ENCODE assay signal across 32 cellular contexts in the genomic region with DNA sequence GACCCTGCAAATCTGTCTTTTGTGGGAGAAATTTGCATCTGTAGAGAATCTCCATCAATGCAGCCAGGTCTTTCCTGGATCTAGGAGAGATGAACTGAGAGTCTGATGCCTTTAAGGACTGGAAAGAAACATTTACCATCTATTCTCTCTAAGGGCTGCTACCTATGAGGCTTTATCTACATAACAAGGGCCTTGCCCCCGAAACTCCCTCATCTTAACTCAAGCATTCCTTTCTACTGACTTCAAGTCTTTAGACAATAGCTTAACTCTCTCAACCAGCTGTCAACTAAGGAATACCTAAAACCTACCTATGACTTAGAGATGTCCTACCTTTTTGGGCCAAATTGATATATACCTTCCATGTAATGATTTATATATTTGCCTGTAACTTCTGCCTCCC. TPM values are rescaled to one million over a fixed set of nuclear protein-coding genes. Genes with fewer than 3 reads are reported as not detected.
"Had no signal": no experiment of that assay in that cellular context is flagged by ENCODE, and none has a peak within 500 bp of the region (broad histone marks: within the 10 kb centered on the region; RNA-seq: fewer than 3 reads in every experiment).

No MANE protein-coding gene starts in this region.

- H3K79me2 ChIP-seq: parathyroid adenoma had no signal

- H3K9me3 ChIP-seq: left ventricle myocardium inferior, lower lobe of right lung, psoas muscle, spleen, testis, tibial nerve, upper lobe of right lung, vagina had no signal

- H3K4me1 Mint-ChIP-seq: naive B cell; nephron; stimulated activated naive CD8-positive, alpha-beta T cell treated with anti-CD3 and anti-CD28 coated beads, Interleukin-15, amount 100 ng/mL, for 72 hours had no signal

- H3K27ac ChIP-seq: coronary artery, dorsolateral prefrontal cortex, heart left ventricle, left ventricle myocardium inferior, lower lobe of right lung, parathyroid adenoma, psoas muscle, spleen, testis, tibial nerve, upper lobe of right lung, vagina had no signal

- H3K36me3 ChIP-seq: heart left ventricle, left ventricle myocardium inferior, lower lobe of right lung, spleen, tibial nerve, upper lobe of right lung, vagina had no signal

- H3K4me3 Mint-ChIP-seq: memory B cell; naive B cell; nephron; stimulated activated naive B cell treated with anti-CD40 and anti-IgM and Interleukin-4, amounts not matched to agents 10 μg/mL and 1 μg/mL and 100 μg/mL, for 72 hours; stimulated activated naive CD8-positive, alpha-beta T cell treated with anti-CD3 and anti-CD28 coated beads, Interleukin-15, amount 100 ng/mL, for 72 hours had no signal

- H3K4me1 ChIP-seq: heart left ventricle, left ventricle myocardium inferior, lower lobe of right lung, parathyroid adenoma, psoas muscle, spleen, testis, tibial nerve, upper lobe of right lung, vagina had no signal

- H3K27me3 ChIP-seq: spleen, testis, tibial nerve, upper lobe of right lung, vagina had no signal

- H2AFZ ChIP-seq: parathyroid adenoma had no signal

- H3K36me3 Mint-ChIP-seq: memory B cell; naive B cell; stimulated activated naive B cell treated with anti-CD40 and anti-IgM and Interleukin-4, amounts not matched to agents 10 μg/mL and 1 μg/mL and 100 μg/mL, for 72 hours had no signal

- DNase-seq: dorsolateral prefrontal cortex; effector CD8-positive, alpha-beta T cell; heart left ventricle; hippocampal formation; kidney; left cardiac atrium; left ventricle myocardium inferior; lower lobe of right lung; midbrain; naive B cell; psoas muscle; retina; spleen; stimulated activated CD4-positive, alpha-beta T cell treated with anti-CD3 and anti-CD28 coated beads, Interleukin-15, amount 100 ng/mL, for 24 hours; stimulated activated CD4-positive, alpha-beta T cell treated with anti-CD3 and anti-CD28 coated beads, Interleukin-1b, Interleukin-23, amount 100 ng/mL, for 48 hours; stimulated activated CD4-positive, alpha-beta T cell treated with anti-CD3 and anti-CD28 coated beads, Interleukin-4, amount 100 ng/mL, for 4 hours; stimulated activated naive B cell treated with anti-CD40 and anti-IgM and Interleukin-4, amounts not matched to agents 10 μg/mL and 1 μg/mL and 100 μg/mL, for 72 hours; stimulated activated naive CD8-positive, alpha-beta T cell treated with anti-CD3 and anti-CD28 coated beads, Interleukin-15, amount 100 ng/mL, for 72 hours; testis; upper lobe of right lung had no signal

- H3K4me3 ChIP-seq: coronary artery, dorsolateral prefrontal cortex, heart left ventricle, left ventricle myocardium inferior, lower lobe of right lung, psoas muscle, spleen, testis, tibial nerve, upper lobe of right lung, vagina had no signal

- H3K9me3 Mint-ChIP-seq: nephron had no signal

- H3K9ac ChIP-seq: parathyroid adenoma had no signal

- H3K27ac Mint-ChIP-seq: memory B cell; naive B cell; nephron; stimulated activated naive B cell treated with anti-CD40 and anti-IgM and Interleukin-4, amounts not matched to agents 10 μg/mL and 1 μg/mL and 100 μg/mL, for 72 hours; stimulated activated naive CD8-positive, alpha-beta T cell treated with anti-CD3 and anti-CD28 coated beads, Interleukin-15, amount 100 ng/mL, for 72 hours had no signal

- ATAC-seq: esophagus mucosa; heart left ventricle; left cardiac atrium; lower lobe of right lung; psoas muscle; sciatic nerve; stimulated activated naive B cell treated with anti-CD40 and anti-IgM and Interleukin-4, amounts not matched to agents 10 μg/mL and 1 μg/mL and 100 μg/mL, for 72 hours; stimulated activated naive CD8-positive, alpha-beta T cell treated with anti-CD3 and anti-CD28 coated beads, Interleukin-15, amount 100 ng/mL, for 72 hours; upper lobe of right lung had no signal

RNA-seq across cellular contexts. Expression of gene MAGEB17, which starts 32.1 kb away (rescaled TPM):
- total RNA-seq: esophagus mucosa, fibroblast of lung, frontal cortex, kidney, left ventricle myocardium inferior, lower lobe of right lung, omental fat pad, sciatic nerve, skeletal muscle tissue, tibial nerve, upper lobe of right lung, vagina had no signal
